In genomic region chr2:111168528-111168929, GRCh38 we compare ENCODE assay signal across 8 cellular contexts. TPM values are rescaled to one million over a fixed set of nuclear protein-coding genes. Genes with fewer than 3 reads are reported as not detected.
DNase-seq lines count a peak whose midpoint lies in the region; ATAC-seq, FAIRE-seq and TF ChIP-seq lines count a peak whose summit lies in the region.

No MANE protein-coding gene starts in this region.

- peak; percentile 76; the same call in 1 of the 2 replicates for TF ChIP-seq EP300 in K562 (IDR thresholded peaks at IDR 0.05; ENCODE audit: low read length)

- H4K20me1 ChIP-seq in K562 (replicated peaks; ENCODE audit: control insufficient read depth, insufficient read depth, low read length) (peaks cover under 1% of the 10 kb centered on the region; the same call in 1 of the 2 replicates), osteoblast (ENCODE audit: insufficient read depth, low read length) (no peaks in the 10 kb centered on the region)

- 11% methylated on average over 8 of the region's 8 CpGs for WGBS in K562 (ENCODE audit: insufficient coverage, low coverage, missing lambda C conversion rate)

- H3K4me3 ChIP-seq in K562 (no peak overlapping the region), osteoblast (ENCODE audit: insufficient read depth, low read length) (peak overlapping the region; percentile 2)

- no peak for TF ChIP-seq POLR2A in K562 (conservative IDR thresholded peaks at IDR 0.05)

- BruUV-seq in K562 (replicated peaks; lab: Mats Ljungman, UMichigan): no TSS peak

- 0 out of 4 replicates have a peak, but pooled peaks of 1 of the 2 experiments have one; percentile 10 for TF ChIP-seq RAD21 in K562 (CRISPR knock-in tag; conservative IDR thresholded peaks at IDR 0.05 in 1 of 2, IDR thresholded peaks at IDR 0.05 in 1 of 2)

- H2AFZ ChIP-seq in K562 (ENCODE audit: low read depth, low read length): no peak overlapping the region
- no peak overlapping the region for H2AFZ ChIP-seq in osteoblast (ENCODE audit: low read length)

- no peaks in the 10 kb centered on the region for H3K79me2 ChIP-seq in K562 (ENCODE audit: control insufficient read depth, insufficient read depth, low read length)
- no peaks in the 10 kb centered on the region for H3K79me2 ChIP-seq in osteoblast (ENCODE audit: insufficient read depth, low read length)

- peak overlapping the region; percentile 7; the same call in 1 of the 3 replicates for H3K27ac ChIP-seq in K562 (ENCODE audit: extremely low read depth, low read depth, low read length)
- H3K27ac ChIP-seq in osteoblast (ENCODE audit: low read depth, low read length): no peak overlapping the region

- H3K4me2 ChIP-seq in K562 (ENCODE audit: insufficient read depth, low read length) (peak overlapping the region; percentile 43; the same call in 1 of the 2 replicates), osteoblast (ENCODE audit: insufficient read depth, low read length) (peak overlapping the region; percentile 60)

- peak; percentile 92 for FAIRE-seq in K562 (lab: Jason Lieb, UNC)

- CTCF ChIA-PET in K562 (lab: Yijun Ruan, JAX; ENCODE audit: low intra/inter-chr PET ratio): no interaction called here

- peaks cover 26% of the 10 kb centered on the region for H3K36me3 ChIP-seq in K562 (ENCODE audit: control insufficient read depth, insufficient read depth, low read length)
- no peaks in the 10 kb centered on the region for H3K36me3 ChIP-seq in osteoblast (ENCODE audit: insufficient read depth, low read length)

- DNase-seq in T1000 (lab: John Stamatoyannopoulos, UW) (peak; percentile 39), K562 (ENCODE audit: extremely low read depth in 1 of 4, low spot score in 3 of 4) (peak; percentile 85 to 88 (median 88)), osteoblast (ENCODE audit: insufficient read length, low spot score, missing footprints) (peak; percentile 95), NCI-H2171 treated with DMSO at 0.1 percent for 48 hours (lab: John Stamatoyannopoulos, UW) (no peak), GOT3 (lab: John Stamatoyannopoulos, UW) (no peak), HuH-7 (ENCODE audit: low spot score) (no peak)

- no peaks in the 10 kb centered on the region for H3K9me1 ChIP-seq in K562 (ENCODE audit: control insufficient read depth, insufficient read depth, low read length)

- in situ Hi-C loops in K562 (cut with MboI): no loop called here

- peaks cover 21 to 26% of the 10 kb centered on the region in 2 experiments for H3K4me1 ChIP-seq in K562 (replicated peaks in 1 of 2; ENCODE audit: control insufficient read depth in 2 of 2, insufficient read depth in 2 of 2, low read length in 2 of 2)
- H3K4me1 ChIP-seq in osteoblast (ENCODE audit: insufficient read depth, low read length): peaks cover 13% of the 10 kb centered on the region

- no peak for TF ChIP-seq CTCF in K562 (IDR thresholded peaks at IDR 0.05 in 2 of 3, conservative IDR thresholded peaks at IDR 0.05 in 1 of 3; ENCODE audit: insufficient read depth in 2 of 3, low read depth in 1 of 3, low read length in 3 of 3)
- TF ChIP-seq CTCF in osteoblast (IDR thresholded peaks at IDR 0.05; ENCODE audit: extremely low read depth, low read depth, low read length): no peak

- no peaks in the 10 kb centered on the region for H3K9me3 ChIP-seq in K562 (replicated peaks; ENCODE audit: control insufficient read depth, insufficient read depth, low read depth, low read length)
- H3K9me3 ChIP-seq in osteoblast (ENCODE audit: low read depth, low read length): no peaks in the 10 kb centered on the region

- POLR2A ChIA-PET in K562 (lab: Yijun Ruan, JAX): interaction anchor here (1.0 to 3.1 kb wide), 6 partner anchors 8 to 25 kb away, joined by 3 to 23 read pairs (median 6); no protein-coding TSS in a partner anchor

- peaks cover 0 to 8% of the 10 kb centered on the region in 2 experiments; a peak in 2 of 5 replicates for H3K27me3 ChIP-seq in K562 (ENCODE audit: control insufficient read depth in 2 of 2, insufficient read depth in 2 of 2, low read length in 2 of 2)
- peaks cover 5% of the 10 kb centered on the region for H3K27me3 ChIP-seq in osteoblast (ENCODE audit: insufficient read depth, low read length)

- intact Hi-C loops in K562 (cut with micrococcal nuclease): no loop called here

- H3K9ac ChIP-seq in K562 (ENCODE audit: insufficient read depth in 1 of 2, low read depth in 2 of 2, low read length in 2 of 2): no peak overlapping the region

- ATAC-seq in GM18499 (IDR thresholded peaks at IDR 0.05; ENCODE audit: insufficient read depth, unreplicated experiment) (peak; percentile 42), HG02973 (IDR thresholded peaks at IDR 0.05; ENCODE audit: unreplicated experiment) (peak; percentile 63), K562 (peak; percentile 97)

TF ChIP-seq in K562, 482 proteins besides CTCF, POLR2A, EP300 and RAD21 (continues in another document):
- TF ChIP-seq ZBTB7A (IDR thresholded peaks at IDR 0.05; ENCODE audit: borderline replicate concordance, control insufficient read depth, low read depth, low read length): no peak
- peak; percentile 90 for TF ChIP-seq CBFA2T3 (IDR thresholded peaks at IDR 0.05)
- TF ChIP-seq CREB1 (IDR thresholded peaks at IDR 0.05): 0 out of 2 replicates have a peak, but pooled peaks have one; percentile 28
- TF ChIP-seq CREB1 (CRISPR knock-in tag; IDR thresholded peaks at IDR 0.05): no peak
- TF ChIP-seq ZBTB43 (CRISPR knock-in tag; IDR thresholded peaks at IDR 0.05): no peak
- TF ChIP-seq SMAD1 (IDR thresholded peaks at IDR 0.05; ENCODE audit: low read depth, low read length, partially characterized antibody): no peak
- TF ChIP-seq TRIM25 (IDR thresholded peaks at IDR 0.05; ENCODE audit: borderline replicate concordance): no peak
- TF ChIP-seq, protein P1, sequence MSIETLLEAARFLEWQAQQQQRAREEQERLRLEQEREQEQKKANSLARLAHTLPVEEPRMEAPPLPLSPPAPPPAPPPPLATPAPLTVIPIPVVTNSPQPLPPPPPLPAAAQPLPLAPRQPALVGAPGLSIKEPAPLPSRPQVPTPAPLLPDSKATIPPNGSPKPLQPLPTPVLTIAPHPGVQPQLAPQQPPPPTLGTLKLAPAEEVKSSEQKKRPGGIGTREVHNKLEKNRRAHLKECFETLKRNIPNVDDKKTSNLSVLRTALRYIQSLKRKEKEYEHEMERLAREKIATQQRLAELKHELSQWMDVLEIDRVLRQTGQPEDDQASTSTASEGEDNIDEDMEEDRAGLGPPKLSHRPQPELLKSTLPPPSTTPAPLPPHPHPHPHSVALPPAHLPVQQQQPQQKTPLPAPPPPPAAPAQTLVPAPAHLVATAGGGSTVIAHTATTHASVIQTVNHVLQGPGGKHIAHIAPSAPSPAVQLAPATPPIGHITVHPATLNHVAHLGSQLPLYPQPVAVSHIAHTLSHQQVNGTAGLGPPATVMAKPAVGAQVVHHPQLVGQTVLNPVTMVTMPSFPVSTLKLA (conservative IDR thresholded peaks at IDR 0.05): peak in 1 of 2 experiments; percentile 47; a peak in 1 of 4 replicates
- no peak for TF ChIP-seq ELF2 (CRISPR knock-in tag; IDR thresholded peaks at IDR 0.05)
- 0 out of 2 replicates have a peak, but pooled peaks have one; percentile 29 for TF ChIP-seq CREM (IDR thresholded peaks at IDR 0.05; ENCODE audit: low read depth)
- TF ChIP-seq NFIC (IDR thresholded peaks at IDR 0.05): peak; percentile 63

RNA-seq across cellular contexts. Expression of gene BCL2L11, which starts 47.8 kb away (rescaled TPM):
- total RNA-seq in K562 (2011; cell fraction: chromatin; rRNA removed; ENCODE audit: low replicate concordance): 12.1 and 19.1 TPM in 2 replicates
- total RNA-seq in K562 (2011; cell fraction: nucleolus; rRNA removed): 6.2 and 6.7 TPM in 2 replicates
- 13.1 and 30.2 TPM in 2 replicates for total RNA-seq in K562 (2011; cell fraction: nucleoplasm; rRNA removed)
- total RNA-seq in K562 (2014; rRNA removed): 4.5 and 6.4 TPM in 2 replicates
- 5.0 TPM in 2 replicates for total RNA-seq in K562 (2014; rRNA removed; fragmentation: Illumina TruSeq; extraction: Trizol)
- total RNA-seq in K562 (2015; rRNA removed; fragmentation: Illumina TruSeq; extraction: Trizol): 6.1 and 7.2 TPM in 2 replicates
- total RNA-seq in K562 (2021): 16.1 and 18.8 TPM in 2 replicates
- polyA plus RNA-seq in K562 (2011; rRNA removed): 3.1 and 6.4 TPM in 2 replicates
- 4.7 and 6.0 TPM in 2 replicates for polyA plus RNA-seq in K562 (2011; cell fraction: cytosol; rRNA removed)
- 8.6 and 12.0 TPM in 2 replicates for polyA plus RNA-seq in K562 (2011; cell fraction: nucleus; rRNA removed)
- 11.4 TPM in 2 replicates for polyA plus RNA-seq in K562 (2012)
- polyA plus RNA-seq in K562 (2014; fragmentation: Illumina TruSeq; extraction: Trizol): 15.3 and 16.5 TPM in 2 replicates
- polyA plus RNA-seq in K562 (2014; fragmentation: Nextera tagmentation; extraction: Ambion mirVana): 1 to 10 TPM; 2.2 to 2.5 TPM
- 8.1 and 8.8 TPM in 2 replicates for polyA plus RNA-seq in K562 (2014; rRNA removed)
- polyA minus RNA-seq in K562 (2011; rRNA and poly(A)+ RNA removed): 3.4 and 6.3 TPM in 2 replicates
- polyA minus RNA-seq in K562 (2011; cell fraction: cytosol; rRNA and poly(A)+ RNA removed): 6.0 and 9.8 TPM in 2 replicates
- 6.9 and 13.4 TPM in 2 replicates for polyA minus RNA-seq in K562 (2011; cell fraction: nucleus; rRNA and poly(A)+ RNA removed)
- 8.0 and 11.5 TPM in 2 replicates for total RNA-seq in osteoblast

Comparison
In these comparisons a context has a peak if more than half of its experiments do, and no peak if none do; other contexts are left out.
1. ATAC-seq: peak in every context shown above with its lines; median percentile 97 in K562; 63 in HG02973; 42 in GM18499.
2. DNase-seq: peak in T1000 (single experiment), K562 (4 of 4) and osteoblast (single experiment); none in NCI-H2171 treated with DMSO at 0.1 percent for 48 hours (single experiment), GOT3 (single experiment) and HuH-7 (single experiment).